ENCODE assay signal across 10 cellular contexts in genomic region chr22:50482107-50483074, GRCh38. TPM values are rescaled to one million over a fixed set of nuclear protein-coding genes. Genes with fewer than 3 reads are reported as not detected.
DNase-seq lines count a peak whose midpoint lies in the region; ATAC-seq and TF ChIP-seq lines count a peak whose summit lies in the region.
"Had no signal": no experiment of that assay in that cellular context is flagged by ENCODE, and none has a peak within 500 bp of the region (broad histone marks: within the 10 kb centered on the region; RNA-seq: fewer than 3 reads in every experiment).

No MANE protein-coding gene starts in this region.

- H3K36me3 ChIP-seq in Panc1 (ENCODE audit: control insufficient read depth, insufficient read depth, low read length) (no peaks in the 10 kb centered on the region), psoas muscle (ENCODE audit: insufficient read depth in 1 of 2, low read depth in 1 of 2) (no peaks in the 10 kb centered on the region)

- H3K9me3 ChIP-seq in Panc1 (ENCODE audit: control insufficient read depth, insufficient read depth, low read depth, low read length) (no peaks in the 10 kb centered on the region), psoas muscle (no peaks in the 10 kb centered on the region)

- BruUV-seq in Panc1 (replicated peaks; lab: Mats Ljungman, UMichigan) = no TSS peak

- no peaks in the 10 kb centered on the region for H3K27me3 ChIP-seq in Panc1 (ENCODE audit: control insufficient read depth, insufficient read depth, low read length)
- peaks cover 0 to 59% (median 26%) of the 10 kb centered on the region in 3 donors for H3K27me3 ChIP-seq in psoas muscle (ENCODE audit: insufficient read depth in 3 of 3, low read length in 2 of 3)

- no peak for ATAC-seq in Panc1
- peak; percentile 1 for ATAC-seq in esophagus mucosa
- no peak for ATAC-seq in psoas muscle
- no peak for ATAC-seq in GM18909 (IDR thresholded peaks at IDR 0.05; ENCODE audit: poor library complexity, unreplicated experiment)
- no peak for ATAC-seq in GM21447 (IDR thresholded peaks at IDR 0.05; ENCODE audit: unreplicated experiment)

- DNase-seq in Panc1 (ENCODE audit: low read depth, low spot score) = no peak
- no peak for DNase-seq in psoas muscle
- no peak for DNase-seq in HCEC 1CT
- DNase-seq in NCI-H146 (lab: John Stamatoyannopoulos, UW) = no peak
- DNase-seq: NCI-H774 had no signal

- POLR2A ChIA-PET in Panc1 (lab: Charles Lee) = no interaction called here

- peak overlapping the region; percentile 63; the same call in 1 of the 2 replicates for H3K27ac ChIP-seq in Panc1 (ENCODE audit: low read length)
- H3K27ac ChIP-seq in psoas muscle = no peak overlapping the region

- CTCF ChIA-PET in Panc1 (lab: Charles Lee) = no interaction called here

- TF ChIP-seq CTCF in Panc1 (IDR thresholded peaks at IDR 0.05) (no peak), psoas muscle (IDR thresholded peaks at IDR 0.05) (no peak)

- H3K4me1 ChIP-seq in Panc1 (ENCODE audit: control insufficient read depth, insufficient read depth, low read length) (peaks cover 13% of the 10 kb centered on the region), psoas muscle (peaks cover 4% of the 10 kb centered on the region)

- in situ Hi-C loops in Panc1 (cut with HindIII; ENCODE audit: low pct_unique_long_range_greater_than_20kb, low sequenced_read_pairs) = no loop called here

- intact Hi-C loops in Panc1 (cut with micrococcal nuclease; ENCODE audit: unreplicated experiment) = no loop called here
- intact Hi-C loops in psoas muscle (cut with DNase I) = no loop called here

- WGBS in psoas muscle, 3 donors = 39 to 47% (median 40%) methylated on average over 35 of the region's 35 CpGs

- peak overlapping the region; percentile 31; the same call in 1 of the 2 replicates for H3K4me3 ChIP-seq in GM08714 (ENCODE audit: low read length)
- H3K4me3 ChIP-seq in Panc1 (ENCODE audit: low read depth in 2 of 2, low read length in 2 of 2) = peak overlapping the region; percentile 57 to 72
- peak overlapping the region; percentile 56 for H3K4me3 ChIP-seq in psoas muscle

RNA-seq across cellular contexts. Expression of gene ADM2, which starts 1.0 kb away (rescaled TPM):
- total RNA-seq in Panc1 (2021; ENCODE audit: unreplicated experiment) (3.9 TPM), esophagus mucosa (11.7 TPM), psoas muscle (under 1 TPM in 1 of 4 donors, not detected in 3; 0.21 TPM)
- 9.3 TPM for polyA plus RNA-seq in Panc1 (2012; ENCODE audit: insufficient read length)
- polyA plus RNA-seq in psoas muscle = under 1 TPM in 2 of 3 donors, not detected in 1; 0.01 to 0.05 TPM

RNA-seq across cellular contexts. Expression of gene MIOX, which starts 4.3 kb away (rescaled TPM):
- total RNA-seq in Panc1 (2021; ENCODE audit: unreplicated experiment) = 0.23 TPM
- polyA plus RNA-seq in Panc1 (2012; ENCODE audit: insufficient read length) = 0.33 TPM
- not detected for total RNA-seq in esophagus mucosa
- not detected for total RNA-seq in psoas muscle
- not detected for polyA plus RNA-seq in psoas muscle
- total RNA-seq: aorta had no signal
- polyA plus RNA-seq: aorta had no signal

RNA-seq across cellular contexts. Expression of gene SBF1, which starts 7.6 kb away (rescaled TPM):
- total RNA-seq in Panc1 (2021; ENCODE audit: unreplicated experiment) = 59.2 TPM
- 52.8 TPM for polyA plus RNA-seq in Panc1 (2012; ENCODE audit: insufficient read length)
- 55.0 TPM for total RNA-seq in esophagus mucosa
- total RNA-seq in psoas muscle = 10 to 100 TPM; 75.3 to 98.0 (median 82.8) TPM
- polyA plus RNA-seq in psoas muscle = 10 to 100 TPM; 42.1 to 58.6 (median 54.9) TPM

RNA-seq across cellular contexts. Expression of gene LMF2, which starts 25.1 kb away (rescaled TPM):
- total RNA-seq in Panc1 (2021; ENCODE audit: unreplicated experiment) (54.2 TPM), esophagus mucosa (43.7 TPM), psoas muscle (10 to 100 TPM; 16.7 to 18.6 (median 17.3) TPM)
- polyA plus RNA-seq in Panc1 (2012; ENCODE audit: insufficient read length) = 46.0 TPM
- polyA plus RNA-seq in psoas muscle = 10 to 100 TPM; 14.9 to 24.1 (median 15.6) TPM

RNA-seq across cellular contexts. Expression of gene NCAPH2, which starts 25.6 kb away (rescaled TPM):
- total RNA-seq in Panc1 (2021; ENCODE audit: unreplicated experiment) = 55.6 TPM
- polyA plus RNA-seq in Panc1 (2012; ENCODE audit: insufficient read length) = 44.9 TPM
- total RNA-seq in esophagus mucosa = 37.1 TPM
- 10 to 100 TPM; 19.2 to 24.2 (median 21.7) TPM for total RNA-seq in psoas muscle
- polyA plus RNA-seq in psoas muscle = 10 to 100 TPM; 21.8 to 26.3 (median 23.7) TPM
